7 cellular contexts compared by ENCODE assay signal in the genomic region with DNA sequence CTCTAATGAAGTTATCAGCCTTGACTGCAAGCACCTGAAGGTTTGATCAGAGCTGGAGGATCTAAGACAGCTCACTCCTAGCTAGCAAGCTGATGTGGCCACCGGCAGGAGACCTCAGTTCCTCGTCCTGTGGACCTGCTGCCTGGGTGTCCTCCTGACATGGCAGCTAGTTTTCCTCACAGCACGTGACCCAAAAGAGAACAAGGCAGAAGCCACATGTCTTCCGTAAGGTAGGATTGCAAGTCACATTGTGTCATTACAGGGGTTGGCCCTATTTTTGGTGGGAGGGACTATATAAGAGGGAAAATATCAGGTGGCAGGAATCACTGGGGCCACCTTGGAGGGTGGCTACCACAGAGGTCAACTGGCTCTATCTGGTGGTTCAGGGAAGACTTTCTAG. TPM values are rescaled to one million over a fixed set of nuclear protein-coding genes. Genes with fewer than 3 reads are reported as not detected.
"Had no signal": no experiment of that assay in that cellular context is flagged by ENCODE, and none has a peak within 500 bp of the region (broad histone marks: within the 10 kb centered on the region; RNA-seq: fewer than 3 reads in every experiment).

No MANE protein-coding gene starts in this region.

- DNase-seq: IMR-90, KBM-7, KG1 had no signal

- FAIRE-seq: HTR-8/SVneo had no signal

- H3K27ac ChIP-seq: HL-60 had no signal

RNA-seq across cellular contexts. Expression of gene CLEC3A, which starts 59.0 kb away (rescaled TPM):
- total RNA-seq: HT1080, IMR-90 had no signal
- polyA plus RNA-seq: IgD-negative memory B cell, IMR-90 had no signal
